24 cellular contexts compared by ENCODE assay signal in genomic region chr2:218585541-218585940, GRCh38.
"Had no signal": no experiment of that assay in that cellular context is flagged by ENCODE, and none has a peak within 500 bp of the region (broad histone marks: within the 10 kb centered on the region; RNA-seq: fewer than 3 reads in every experiment).

No MANE protein-coding gene starts in this region.

- H3K27ac ChIP-seq: colonic mucosa, coronary artery, dorsolateral prefrontal cortex, epithelial cell of prostate, esophagus muscularis mucosa, esophagus squamous epithelium, foreskin keratinocyte, gastrocnemius medialis, gastroesophageal sphincter, heart left ventricle, heart right ventricle had no signal

- H3K4me1 Mint-ChIP-seq: endodermal cell had no signal

- H3K4me3 Mint-ChIP-seq: dendritic cell treated with granulocyte-macrophage colony-stimulating factor and Interleukin-4, amounts not matched to agents 40 ng/mL and 50 ng/mL, for 4 days; effector memory CD8-positive, alpha-beta T cell; endodermal cell had no signal

- H3K4me1 ChIP-seq: colonic mucosa, esophagus muscularis mucosa, gastrocnemius medialis, gastroesophageal sphincter, heart left ventricle, heart right ventricle had no signal

- H3K27me3 ChIP-seq: colonic mucosa, dorsolateral prefrontal cortex, esophagus muscularis mucosa, esophagus squamous epithelium, foreskin keratinocyte, gastrocnemius medialis, gastroesophageal sphincter, heart left ventricle, heart right ventricle had no signal

- H3K27ac Mint-ChIP-seq: dendritic cell treated with granulocyte-macrophage colony-stimulating factor and Interleukin-4, amounts not matched to agents 40 ng/mL and 50 ng/mL, for 4 days; endodermal cell had no signal

- H3K9me3 ChIP-seq: colonic mucosa, esophagus muscularis mucosa, esophagus squamous epithelium, gastrocnemius medialis, gastroesophageal sphincter, heart left ventricle, heart right ventricle had no signal

- H3K9me3 Mint-ChIP-seq: dendritic cell treated with granulocyte-macrophage colony-stimulating factor and Interleukin-4, amounts not matched to agents 40 ng/mL and 50 ng/mL, for 4 days; effector memory CD8-positive, alpha-beta T cell; endodermal cell had no signal

- DNase-seq: colonic mucosa; cortex of kidney; dermis blood vessel endothelial cell; dorsolateral prefrontal cortex; effector CD4-positive, alpha-beta T cell; effector CD8-positive, alpha-beta T cell; effector memory CD4-positive, alpha-beta T cell; effector memory CD8-positive, alpha-beta T cell; endodermal cell; erythroblast; esophagus squamous epithelium; foreskin fibroblast; foreskin keratinocyte; foreskin melanocyte; gastrocnemius medialis; glutamatergic neuron; head of caudate nucleus; heart left ventricle; heart right ventricle had no signal

- H3K4me3 ChIP-seq: colonic mucosa, coronary artery, dorsolateral prefrontal cortex, esophagus muscularis mucosa, esophagus squamous epithelium, gastrocnemius medialis, gastroesophageal sphincter, heart left ventricle, heart right ventricle had no signal

- H3K27me3 Mint-ChIP-seq: dendritic cell treated with granulocyte-macrophage colony-stimulating factor and Interleukin-4, amounts not matched to agents 40 ng/mL and 50 ng/mL, for 4 days; effector memory CD8-positive, alpha-beta T cell had no signal
